Comparison of ENCODE assay signal across 8 cellular contexts in the genomic region with DNA sequence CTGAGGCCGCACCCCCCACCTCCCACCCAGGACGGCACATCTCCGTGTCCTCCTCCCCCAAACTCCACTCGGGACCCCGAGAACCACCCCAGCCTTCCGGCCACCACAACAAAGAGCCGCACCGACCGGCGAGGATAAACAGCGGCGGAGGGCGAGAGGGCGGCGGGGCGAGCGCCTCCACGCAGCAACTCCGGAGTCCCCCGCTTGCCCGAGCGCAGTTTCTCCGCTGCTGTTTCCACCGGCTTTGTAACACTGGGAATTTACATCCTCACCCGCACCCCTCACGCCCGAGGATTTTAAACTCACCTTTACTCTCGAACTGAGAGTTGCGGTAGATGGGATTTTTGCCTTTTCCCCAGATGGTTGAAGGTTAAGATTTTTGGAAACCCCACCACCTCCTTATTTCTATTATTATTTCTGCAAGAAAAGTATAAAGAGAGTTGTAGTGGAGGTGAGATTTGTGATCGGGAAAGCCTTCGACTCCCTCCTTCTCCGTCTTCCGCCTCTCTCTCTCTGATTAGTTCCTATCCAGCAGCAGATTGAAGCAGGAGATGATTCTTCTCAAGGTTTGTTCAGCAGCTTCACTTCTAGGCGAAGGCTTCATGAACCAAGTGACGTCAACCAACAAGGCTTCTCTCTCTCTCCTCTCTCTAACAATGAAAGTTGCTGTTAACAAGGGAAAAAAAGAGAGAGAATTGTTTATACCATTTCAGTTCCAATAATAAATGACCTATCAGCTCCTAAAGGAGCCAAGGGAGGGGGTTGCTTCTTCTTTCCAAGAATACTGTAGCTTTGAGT. TPM values are rescaled to one million over a fixed set of nuclear protein-coding genes. Genes with fewer than 3 reads are reported as not detected.
DNase-seq lines count a peak whose midpoint lies in the region; ATAC-seq, FAIRE-seq and TF ChIP-seq lines count a peak whose summit lies in the region.

A gene with protein sequence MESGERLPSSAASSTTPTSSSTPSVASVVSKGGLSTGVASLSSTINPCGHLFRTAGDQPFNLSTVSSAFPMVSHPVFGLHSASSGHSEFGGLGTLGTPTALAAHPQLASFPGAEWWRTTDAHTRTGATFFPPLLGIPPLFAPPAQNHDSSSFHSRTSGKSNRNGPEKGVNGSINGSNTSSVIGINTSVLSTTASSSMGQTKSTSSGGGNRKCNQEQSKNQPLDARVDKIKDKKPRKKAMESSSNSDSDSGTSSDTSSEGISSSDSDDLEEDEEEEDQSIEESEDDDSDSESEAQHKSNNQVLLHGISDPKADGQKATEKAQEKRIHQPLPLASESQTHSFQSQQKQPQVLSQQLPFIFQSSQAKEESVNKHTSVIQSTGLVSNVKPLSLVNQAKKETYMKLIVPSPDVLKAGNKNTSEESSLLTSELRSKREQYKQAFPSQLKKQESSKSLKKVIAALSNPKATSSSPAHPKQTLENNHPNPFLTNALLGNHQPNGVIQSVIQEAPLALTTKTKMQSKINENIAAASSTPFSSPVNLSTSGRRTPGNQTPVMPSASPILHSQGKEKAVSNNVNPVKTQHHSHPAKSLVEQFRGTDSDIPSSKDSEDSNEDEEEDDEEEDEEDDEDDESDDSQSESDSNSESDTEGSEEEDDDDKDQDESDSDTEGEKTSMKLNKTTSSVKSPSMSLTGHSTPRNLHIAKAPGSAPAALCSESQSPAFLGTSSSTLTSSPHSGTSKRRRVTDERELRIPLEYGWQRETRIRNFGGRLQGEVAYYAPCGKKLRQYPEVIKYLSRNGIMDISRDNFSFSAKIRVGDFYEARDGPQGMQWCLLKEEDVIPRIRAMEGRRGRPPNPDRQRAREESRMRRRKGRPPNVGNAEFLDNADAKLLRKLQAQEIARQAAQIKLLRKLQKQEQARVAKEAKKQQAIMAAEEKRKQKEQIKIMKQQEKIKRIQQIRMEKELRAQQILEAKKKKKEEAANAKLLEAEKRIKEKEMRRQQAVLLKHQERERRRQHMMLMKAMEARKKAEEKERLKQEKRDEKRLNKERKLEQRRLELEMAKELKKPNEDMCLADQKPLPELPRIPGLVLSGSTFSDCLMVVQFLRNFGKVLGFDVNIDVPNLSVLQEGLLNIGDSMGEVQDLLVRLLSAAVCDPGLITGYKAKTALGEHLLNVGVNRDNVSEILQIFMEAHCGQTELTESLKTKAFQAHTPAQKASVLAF (N-terminal part only) (minus strand): TSS at position 613 of the 798 bp plus-strand sequence. CDS start 137,829 bp downstream, outside the sequence.

- peak within 1 kb of the TSS; percentile 93 for H3K9ac ChIP-seq in iPS-15b (ENCODE audit: low read depth, low read length)
- peak within 1 kb of the TSS; percentile 94 for H3K9ac ChIP-seq in rectal smooth muscle tissue (ENCODE audit: low read length)

- TF ChIP-seq CTCF in bronchial epithelial cell (IDR thresholded peaks at IDR 0.05; ENCODE audit: insufficient read depth, low read length, severe bottlenecking): no peak

- peak within 1 kb of the TSS; percentile 89 for H3K4me3 ChIP-seq in bronchial epithelial cell (ENCODE audit: low read depth, low read length)
- H3K4me3 ChIP-seq in iPS-15b (ENCODE audit: low read depth, low read length): peak within 1 kb of the TSS; percentile 77
- H3K4me3 ChIP-seq in rectal smooth muscle tissue (ENCODE audit: low read length): peak within 1 kb of the TSS; percentile 90

- peaks cover 13% of the 10 kb centered on the region for H3K4me1 ChIP-seq in iPS-15b (ENCODE audit: control insufficient read depth, insufficient read depth, low read length)
- peaks cover 15% of the 10 kb centered on the region for H3K4me1 ChIP-seq in rectal smooth muscle tissue (ENCODE audit: control insufficient read depth, insufficient read depth, low read length)

- no peaks in the 10 kb centered on the region for H3K9me3 ChIP-seq in iPS-15b (ENCODE audit: control insufficient read depth, insufficient read depth, low read length)

- no peaks in the 10 kb centered on the region for H3K36me3 ChIP-seq in bronchial epithelial cell (ENCODE audit: control insufficient read depth, insufficient read depth, low read length)
- no peaks in the 10 kb centered on the region for H3K36me3 ChIP-seq in iPS-15b (ENCODE audit: control insufficient read depth, insufficient read depth, low read length)
- H3K36me3 ChIP-seq in rectal smooth muscle tissue (ENCODE audit: control insufficient read depth, insufficient read depth, low read length): no peaks in the 10 kb centered on the region

- no peaks in the 10 kb centered on the region for H3K27me3 ChIP-seq in bronchial epithelial cell (ENCODE audit: control insufficient read depth, insufficient read depth, low read length)
- no peaks in the 10 kb centered on the region for H3K27me3 ChIP-seq in iPS-15b (ENCODE audit: control insufficient read depth, insufficient read depth, low read length)
- H3K27me3 ChIP-seq in rectal smooth muscle tissue (ENCODE audit: control insufficient read depth, insufficient read depth, low read length): no peaks in the 10 kb centered on the region

- peak; percentile 31 to 68 (median 34) for DNase-seq in NCI-H1417 (lab: John Stamatoyannopoulos, UW)
- no peak for DNase-seq in NCI-H1417 treated with DMSO at 0.1 percent for 48 hours (lab: John Stamatoyannopoulos, UW)
- peak; percentile 14 for DNase-seq in H54 (ENCODE audit: insufficient read length, low spot score)
- DNase-seq in LoVo (ENCODE audit: low spot score): peak; percentile 38
- peak; percentile 85 for DNase-seq in bronchial epithelial cell (ENCODE audit: low read depth)

- TF ChIP-seq POLR2A in H54 (IDR thresholded peaks at IDR 0.05; ENCODE audit: low read depth, low read length): 0 out of 2 replicates have a peak, but pooled peaks have one; percentile 0

- ATAC-seq in SK-N-SH treated with all-trans-retinoic acid at 6 μM for 48 hours: peak; percentile 68

- FAIRE-seq in H54 (lab: Jason Lieb, UNC): peak; percentile 94
- FAIRE-seq in bronchial epithelial cell (lab: Jason Lieb, UNC): no peak

- peak within 1 kb of the TSS; percentile 99 for H3K27ac ChIP-seq in rectal smooth muscle tissue (ENCODE audit: low read depth, low read length)

TF ChIP-seq in SK-N-SH treated with all-trans-retinoic acid at 6 μM for 48 hours, 23 proteins besides CTCF, POLR2A, EP300 and RAD21:
- TF ChIP-seq, protein P1, sequence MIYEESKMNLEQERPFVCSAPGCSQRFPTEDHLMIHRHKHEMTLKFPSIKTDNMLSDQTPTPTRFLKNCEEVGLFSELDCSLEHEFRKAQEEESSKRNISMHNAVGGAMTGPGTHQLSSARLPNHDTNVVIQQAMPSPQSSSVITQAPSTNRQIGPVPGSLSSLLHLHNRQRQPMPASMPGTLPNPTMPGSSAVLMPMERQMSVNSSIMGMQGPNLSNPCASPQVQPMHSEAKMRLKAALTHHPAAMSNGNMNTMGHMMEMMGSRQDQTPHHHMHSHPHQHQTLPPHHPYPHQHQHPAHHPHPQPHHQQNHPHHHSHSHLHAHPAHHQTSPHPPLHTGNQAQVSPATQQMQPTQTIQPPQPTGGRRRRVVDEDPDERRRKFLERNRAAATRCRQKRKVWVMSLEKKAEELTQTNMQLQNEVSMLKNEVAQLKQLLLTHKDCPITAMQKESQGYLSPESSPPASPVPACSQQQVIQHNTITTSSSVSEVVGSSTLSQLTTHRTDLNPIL (CRISPR knock-in tag; IDR thresholded peaks at IDR 0.05; ENCODE audit: low read depth): 0 out of 2 replicates have a peak, but pooled peaks have one; percentile 41
- no peak for TF ChIP-seq ZC3H10 (CRISPR knock-in tag; IDR thresholded peaks at IDR 0.05)
- no peak for TF ChIP-seq OSR1 (CRISPR knock-in tag; IDR thresholded peaks at IDR 0.05)
- TF ChIP-seq POU6F1 (CRISPR knock-in tag; IDR thresholded peaks at IDR 0.05; ENCODE audit: borderline replicate concordance, low read depth): no peak

RNA-seq across cellular contexts. Expression of the gene that starts here (rescaled TPM):
- 37.4 and 51.0 TPM in 2 replicates for total RNA-seq in bronchial epithelial cell
